ENCODE assay signal across 20 cellular contexts in genomic region chr16:2860826-2861567, GRCh38. TPM values are rescaled to one million over a fixed set of nuclear protein-coding genes. Genes with fewer than 3 reads are reported as not detected.
DNase-seq lines count a peak whose midpoint lies in the region; ATAC-seq and TF ChIP-seq lines count a peak whose summit lies in the region.
"Had no signal": no experiment of that assay in that cellular context is flagged by ENCODE, and none has a peak within 500 bp of the region (broad histone marks: within the 10 kb centered on the region; RNA-seq: fewer than 3 reads in every experiment).

No MANE protein-coding gene starts in this region.

- DNase-seq in activated CD8-positive, alpha-beta memory T cell treated with anti-CD3 and anti-CD28 coated beads, Interleukin-2, amount 50 U/mL, for 48 hours, result peak; percentile 51
- DNase-seq in activated CD8-positive, alpha-beta memory T cell treated with anti-CD3 and anti-CD28 coated beads, Interleukin-2, amount 50 U/mL, for 4 hours, result no peak
- DNase-seq in PC-3 (peak; percentile 80), mammary epithelial cell (peak; percentile 75), posterior vena cava (ENCODE audit: low spot score) (peak; percentile 43), NCI-H1694 treated with DMSO at 0.1 percent for 48 hours (lab: John Stamatoyannopoulos, UW) (no peak), NCI-H774 (lab: John Stamatoyannopoulos, UW) (no peak)
- DNase-seq: activated CD4-positive, alpha-beta T cell treated with anti-CD3 and anti-CD28 coated beads, Interleukin-2, amount 50 U/mL, for 1 hour; amygdala; CD8-positive, alpha-beta memory T cell; cortex of kidney; esophagus squamous epithelium; GF-D8; hypothalamus; left ventricle myocardium inferior; SHP77 treated with DMSO at 0.1 percent for 48 hours; stimulated activated CD4-positive, alpha-beta T cell treated with anti-CD3 and anti-CD28 coated beads, Interleukin-1b, Interleukin-23, amount 100 ng/mL, for 48 hours had no signal

- no peak overlapping the region for H3K4me2 ChIP-seq in PC-3 (ENCODE audit: low read length)
- H3K4me2 ChIP-seq in mammary epithelial cell (ENCODE audit: insufficient read depth, low read depth, low read length), result no peak overlapping the region

- H3K27me3 ChIP-seq in PC-3 (ENCODE audit: low read length) (no peaks in the 10 kb centered on the region), mammary epithelial cell (ENCODE audit: insufficient read depth, low read length) (no peaks in the 10 kb centered on the region)

- no peaks in the 10 kb centered on the region for H3K9me3 ChIP-seq in PC-3 (ENCODE audit: low read length)
- no peaks in the 10 kb centered on the region for H3K9me3 ChIP-seq in mammary epithelial cell (replicated peaks; ENCODE audit: insufficient read depth, low read length)
- H3K9me3 ChIP-seq: suprapubic skin had no signal

- no peak overlapping the region for H3K4me3 ChIP-seq in PC-3 (ENCODE audit: low read length)
- H3K4me3 ChIP-seq in mammary epithelial cell (replicated peaks in 1 of 3; ENCODE audit: insufficient read depth in 1 of 3, low read depth in 2 of 3, low read length in 3 of 3), result no peak overlapping the region
- H3K4me3 ChIP-seq: esophagus squamous epithelium, left ventricle myocardium inferior, suprapubic skin had no signal

- in situ Hi-C loops in mammary epithelial cell (cut with MboI; ENCODE audit: low sequenced_read_pairs in 2 of 2), result no loop called here

- no peak overlapping the region for H2AFZ ChIP-seq in PC-3 (ENCODE audit: low read length)
- H2AFZ ChIP-seq in mammary epithelial cell (ENCODE audit: low read depth, low read length), result no peak overlapping the region

- H3K4me1 ChIP-seq in PC-3 (ENCODE audit: insufficient read depth, low read length) (peaks cover 29% of the 10 kb centered on the region), mammary epithelial cell (ENCODE audit: insufficient read depth, low read length) (peaks cover 36% of the 10 kb centered on the region)
- H3K4me1 ChIP-seq: left ventricle myocardium inferior had no signal

- no peaks in the 10 kb centered on the region for H3F3A ChIP-seq in PC-3 (ENCODE audit: low read length, unreplicated experiment)

- peaks cover 6% of the 10 kb centered on the region; the same call in 1 of the 2 replicates for H3K79me2 ChIP-seq in PC-3 (ENCODE audit: low read length)
- no peaks in the 10 kb centered on the region for H3K79me2 ChIP-seq in mammary epithelial cell (ENCODE audit: insufficient read depth, low read length)

- H3K36me3 ChIP-seq in PC-3 (ENCODE audit: low read depth, low read length) (no peaks in the 10 kb centered on the region), mammary epithelial cell (ENCODE audit: insufficient read depth, low read length) (no peaks in the 10 kb centered on the region)
- H3K36me3 ChIP-seq: left ventricle myocardium inferior, suprapubic skin had no signal

- no peaks in the 10 kb centered on the region for H3K9me2 ChIP-seq in PC-3 (replicated peaks; ENCODE audit: low read length)

- ATAC-seq in PC-3 (no peak; the same call in 1 of the 2 replicates), HG03354 (IDR thresholded peaks at IDR 0.05; ENCODE audit: poor library complexity, severe bottlenecking, unreplicated experiment) (no peak)
- ATAC-seq: natural killer cell treated with Interleukin-12 subunit alpha and Interleukin-12 subunit beta and Interleukin-15 and Interleukin-18, amount 100 ng/mL, for 72 hours had no signal

- 79% methylated on average over 8 of the region's 8 CpGs for WGBS in mammary epithelial cell (ENCODE audit: low coverage, missing lambda C conversion rate)

- BruUV-seq in PC-3 (replicated peaks; lab: Mats Ljungman, UMichigan) (no TSS peak), mammary epithelial cell (replicated peaks; lab: Mats Ljungman, UMichigan) (no TSS peak)

- CTCF ChIA-PET in PC-3 (lab: Charles Lee) (no interaction called here), mammary epithelial cell (lab: Charles Lee; ENCODE audit: low non-redundant PET) (no interaction called here)

- H4K20me1 ChIP-seq in PC-3 (ENCODE audit: low read length), result no peaks in the 10 kb centered on the region
- no peaks in the 10 kb centered on the region for H4K20me1 ChIP-seq in mammary epithelial cell (ENCODE audit: insufficient read depth, low read length)

- intact Hi-C loops in PC-3 (cut with micrococcal nuclease) (no loop called here), mammary epithelial cell (cut with micrococcal nuclease) (no loop called here), posterior vena cava (cut with DNase I) (no loop called here)

- H3K27ac ChIP-seq in PC-3 (ENCODE audit: low read length), result peak overlapping the region; percentile 79
- H3K27ac ChIP-seq in mammary epithelial cell (ENCODE audit: insufficient read depth, low read depth, low read length), result no peak overlapping the region
- H3K27ac ChIP-seq: esophagus squamous epithelium, left ventricle myocardium inferior, suprapubic skin had no signal

- dilution Hi-C loops in mammary epithelial cell (cut with HindIII; ENCODE audit: low sequenced_read_pairs), result loop anchor here (10.0 kb wide), 1 partner anchor 696 kb away; no protein-coding TSS in a partner anchor

- peak overlapping the region; percentile 52; the same call in 1 of the 2 replicates for H3K9ac ChIP-seq in PC-3 (ENCODE audit: low read length)
- no peak overlapping the region for H3K9ac ChIP-seq in mammary epithelial cell (ENCODE audit: insufficient read depth, low read length)

- POLR2A ChIA-PET in PC-3 (lab: Charles Lee; ENCODE audit: unreplicated experiment), result no interaction called here

- TF ChIP-seq CTCF in PC-3 (conservative IDR thresholded peaks at IDR 0.05; ENCODE audit: low read depth, low read length) (no peak), mammary epithelial cell (conservative IDR thresholded peaks at IDR 0.05 in 1 of 2, IDR thresholded peaks at IDR 0.05 in 1 of 2; ENCODE audit: extremely low read depth in 1 of 2, insufficient read depth in 1 of 2, low read depth in 1 of 2, low read length in 2 of 2) (no peak)

RNA-seq across cellular contexts. Expression of gene PRSS22, which starts 3.0 kb away (rescaled TPM):
- total RNA-seq in PC-3 (2014; rRNA removed) (36.9 and 42.5 TPM in 2 replicates), mammary epithelial cell (10 to 100 TPM in 1 of 2 donors, 1 to 10 TPM in 1; 3.1 to 12.3 TPM), posterior vena cava (not detected)
- 3.6 TPM for polyA plus RNA-seq in mammary epithelial cell
- 19.5 TPM for polyA minus RNA-seq in mammary epithelial cell
- total RNA-seq: CD8-positive, alpha-beta memory T cell; left ventricle myocardium inferior had no signal
- polyA plus RNA-seq: CD8-positive, alpha-beta memory T cell had no signal

RNA-seq across cellular contexts. Expression of gene FLYWCH2, which starts 22.0 kb away (rescaled TPM):
- 92.0 and 100 TPM in 2 replicates for total RNA-seq in PC-3 (2014; rRNA removed)
- 10 to 100 TPM; 20.2 to 38.3 TPM for total RNA-seq in mammary epithelial cell
- polyA plus RNA-seq in mammary epithelial cell, result 18.4 TPM
- 2.3 TPM for polyA minus RNA-seq in mammary epithelial cell
- total RNA-seq in posterior vena cava, result 10 to 100 TPM; 16.0 to 17.6 TPM

RNA-seq across cellular contexts. Expression of gene ZG16B, which starts 30.9 kb away (rescaled TPM):
- total RNA-seq in PC-3 (2014; rRNA removed) (8.6 and 17.0 TPM in 2 replicates), mammary epithelial cell (1 to 10 TPM in 1 of 2 donors, not detected in 1; 2.7 TPM), posterior vena cava (not detected)
- 0.42 TPM for polyA plus RNA-seq in mammary epithelial cell
- not detected for polyA minus RNA-seq in mammary epithelial cell
- polyA plus RNA-seq: CD8-positive, alpha-beta memory T cell had no signal

RNA-seq across cellular contexts. Expression of gene PRSS21, which starts 44.0 kb away (rescaled TPM):
- not detected in 2 replicates for total RNA-seq in PC-3 (2014; rRNA removed)
- total RNA-seq in mammary epithelial cell, result 10 to 100 TPM in 1 of 2 donors, under 1 TPM in 1; 0.75 to 24.3 TPM
- 3.6 TPM for polyA plus RNA-seq in mammary epithelial cell
- polyA minus RNA-seq in mammary epithelial cell, result 7.3 TPM
- total RNA-seq in posterior vena cava, result not detected
- total RNA-seq: left ventricle myocardium inferior had no signal

RNA-seq across cellular contexts. Expression of gene FLYWCH1, which starts 50.7 kb away (rescaled TPM):
- 41.4 and 54.7 TPM in 2 replicates for total RNA-seq in PC-3 (2014; rRNA removed)
- total RNA-seq in mammary epithelial cell, result 10 to 100 TPM; 53.2 to 56.1 TPM
- polyA plus RNA-seq in mammary epithelial cell, result 22.3 TPM
- polyA minus RNA-seq in mammary epithelial cell, result 10.5 TPM
- 10 to 100 TPM; 31.0 to 37.7 TPM for total RNA-seq in posterior vena cava

Comparison
In these comparisons a context has a peak if more than half of its experiments do, and no peak if none do; other contexts are left out.
1. DNase-seq: peak in activated CD8-positive, alpha-beta memory T cell treated with anti-CD3 and anti-CD28 coated beads, Interleukin-2, amount 50 U/mL, for 48 hours (single experiment), PC-3 (single experiment), mammary epithelial cell (single experiment) and posterior vena cava (single experiment); none in activated CD8-positive, alpha-beta memory T cell treated with anti-CD3 and anti-CD28 coated beads, Interleukin-2, amount 50 U/mL, for 4 hours (single experiment), NCI-H1694 treated with DMSO at 0.1 percent for 48 hours (single experiment) and NCI-H774 (single experiment).
2. RNA of gene PRSS22, which starts 3.0 kb away (total RNA-seq): 36.9 to 42.5 TPM in PC-3 and 3.1 to 12.3 TPM in mammary epithelial cell; not detected in posterior vena cava; every median in the first group is over 4 times any median in the second.